Comparison of ENCODE assay signal across 7 cellular contexts in the genomic region with DNA sequence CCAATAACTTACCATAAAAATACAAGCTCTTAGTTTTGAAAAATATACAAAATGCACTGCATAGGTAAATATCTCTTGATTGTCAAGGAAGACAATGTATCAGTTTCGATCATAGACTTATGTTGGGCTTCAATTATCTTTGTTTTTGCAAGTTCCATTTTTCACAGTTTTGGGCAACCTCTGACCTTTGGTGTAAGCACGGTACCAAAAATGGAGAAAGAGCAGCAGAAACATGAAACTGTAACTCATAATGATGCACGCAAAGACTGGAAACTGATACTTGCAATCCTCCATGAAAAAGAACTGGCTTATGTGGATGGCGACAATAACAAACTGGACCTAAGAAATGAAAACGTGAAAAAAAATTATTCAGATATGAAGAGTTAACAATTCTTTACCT.
"Had no signal": no experiment of that assay in that cellular context is flagged by ENCODE, and none has a peak within 500 bp of the region (broad histone marks: within the 10 kb centered on the region; RNA-seq: fewer than 3 reads in every experiment).

No MANE protein-coding gene starts in this region.

- DNase-seq: GDM1, GF-D8 had no signal

- FAIRE-seq: G401.6, GM12891, GM12892, GM18507, GM19239 had no signal
